Comparison of ENCODE assay signal across 30 cellular contexts in the genomic region with DNA sequence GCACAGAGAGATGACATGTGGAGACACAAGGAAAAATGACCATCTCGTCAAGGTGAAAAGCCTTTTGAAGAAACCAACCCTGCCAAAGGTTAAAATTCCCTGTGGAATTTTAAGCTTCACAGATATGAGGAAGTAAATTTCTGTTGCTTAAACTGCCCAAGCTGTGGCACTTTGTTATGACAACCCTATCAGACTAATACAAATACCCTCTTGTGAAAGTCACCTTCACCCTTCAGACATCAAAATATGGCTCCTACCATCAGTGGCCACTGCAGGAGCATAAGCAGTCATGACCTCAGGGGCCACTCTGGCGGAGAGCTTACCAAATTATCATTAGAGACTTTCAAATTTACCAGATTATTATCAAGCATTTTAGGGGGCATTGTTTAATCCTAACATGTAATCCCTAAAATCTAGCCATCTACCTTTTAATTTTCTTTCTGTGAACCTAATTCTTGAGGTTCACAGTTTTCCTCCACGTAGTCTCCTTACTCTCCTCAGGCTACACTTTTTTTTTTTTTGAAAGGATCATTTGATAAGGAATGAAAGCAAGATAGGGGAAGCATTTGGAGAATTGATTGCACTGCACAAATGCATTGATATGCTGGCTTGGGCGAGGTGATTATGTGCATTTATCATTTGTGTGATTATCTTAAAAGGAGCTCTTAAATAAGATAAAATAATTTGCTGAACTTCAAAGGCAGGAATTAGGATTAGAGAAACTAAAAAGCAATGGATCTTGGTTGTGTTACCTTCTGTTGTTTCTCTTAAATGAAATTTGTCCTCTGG.
"Had no signal": no experiment of that assay in that cellular context is flagged by ENCODE, and none has a peak within 500 bp of the region (broad histone marks: within the 10 kb centered on the region; RNA-seq: fewer than 3 reads in every experiment).

No MANE protein-coding gene starts in this region.

- H3K27ac ChIP-seq: WERI-Rb-1 had no signal

- FAIRE-seq: bronchial epithelial cell had no signal

- H3K9me3 ChIP-seq: MG63 had no signal

- DNase-seq: activated CD4-positive, alpha-beta T cell treated with anti-CD3 and anti-CD28 coated beads for 1 hour; activated CD4-positive, alpha-beta T cell treated with anti-CD3 and anti-CD28 coated beads for 48 hours; activated CD4-positive, alpha-beta T cell treated with anti-CD3 and anti-CD28 coated beads, Interleukin-2, amount 50 U/mL, for 4 hours; activated CD4-positive, CD25-positive, alpha-beta regulatory T cell; activated CD8-positive, alpha-beta T cell treated with anti-CD3 and anti-CD28 coated beads for 36 hours; activated effector memory CD4-positive, alpha-beta T cell treated with Interleukin-2 at 50 U/mL for 16 hours; activated naive CD4-positive, alpha-beta T cell treated with anti-CD3 and anti-CD28 coated beads, Interleukin-2, amount 10 ng/mL, durations not matched to agents 7 days and 5 days; activated naive CD8-positive, alpha-beta T cell treated with anti-CD3 and anti-CD28 coated beads, Interleukin-2, amount 50 U/mL, for 24 hours; activated T-cell treated with anti-CD3 and anti-CD28 coated beads, Interleukin-2, amount 50 U/mL, for 4 hours; anterior cingulate cortex; central memory CD4-positive, alpha-beta T cell; Kasumi-1; KG1; MG63; NCI-H1048; NCI-H1105 treated with DMSO at 0.1 percent for 48 hours; NCI-H1436; NCI-H1694; NCI-H1930; NCI-H2081 treated with DMSO at 0.1 percent for 48 hours; NCI-H345; NCI-H524 treated with DMSO at 0.1 percent for 48 hours; RPMI8226; SW 1271; T-helper 1 cell; T-helper 2 cell; T1000; WERI-Rb-1 had no signal

- ATAC-seq: activated CD8-positive, alpha-beta T cell treated with anti-CD3 and anti-CD28 coated beads for 36 hours; activated naive CD8-positive, alpha-beta T cell treated with anti-CD3 and anti-CD28 coated beads, Interleukin-2, amount 50 U/mL, for 24 hours; activated T-cell treated with anti-CD3 and anti-CD28 coated beads, Interleukin-2, amount 50 U/mL, for 4 hours; Panc1 had no signal

- H3K27me3 ChIP-seq: MG63 had no signal

- H3K36me3 ChIP-seq: MG63, WERI-Rb-1 had no signal

- H3K4me3 ChIP-seq: MG63 had no signal
